18 cellular contexts compared by ENCODE assay signal in genomic region chr12:114954626-114955025, GRCh38.
DNase-seq lines count a peak whose midpoint lies in the region; ATAC-seq and TF ChIP-seq lines count a peak whose summit lies in the region.
"Had no signal": no experiment of that assay in that cellular context is flagged by ENCODE, and none has a peak within 500 bp of the region (broad histone marks: within the 10 kb centered on the region; RNA-seq: fewer than 3 reads in every experiment).

No MANE protein-coding gene starts in this region.

- H3K36me3 ChIP-seq in left ventricle myocardium inferior, result no peaks in the 10 kb centered on the region
- no peaks in the 10 kb centered on the region for H3K36me3 ChIP-seq in mammary epithelial cell (ENCODE audit: insufficient read depth, low read length)
- no peaks in the 10 kb centered on the region for H3K36me3 ChIP-seq in smooth muscle cell (ENCODE audit: low read depth)
- H3K36me3 ChIP-seq in MG63, result no peaks in the 10 kb centered on the region
- H3K36me3 ChIP-seq: BLaER1 had no signal

- H3K9me3 ChIP-seq in left ventricle myocardium inferior (replicated peaks) (no peaks in the 10 kb centered on the region), mammary epithelial cell (replicated peaks; ENCODE audit: insufficient read depth, low read length) (no peaks in the 10 kb centered on the region), smooth muscle cell (replicated peaks; ENCODE audit: low read depth) (no peaks in the 10 kb centered on the region), MG63 (no peaks in the 10 kb centered on the region)
- H3K9me3 ChIP-seq: BLaER1 had no signal

- in situ Hi-C loops in mammary epithelial cell (cut with MboI; ENCODE audit: low sequenced_read_pairs in 2 of 2), result no loop called here

- no peak overlapping the region for H3K4me3 ChIP-seq in left ventricle myocardium inferior
- H3K4me3 ChIP-seq in mammary epithelial cell (replicated peaks in 1 of 3; ENCODE audit: insufficient read depth in 1 of 3, low read depth in 2 of 3, low read length in 3 of 3), result no peak overlapping the region
- H3K4me3 ChIP-seq in smooth muscle cell, result no peak overlapping the region
- H3K4me3 ChIP-seq in MG63, result no peak overlapping the region
- H3K4me3 ChIP-seq: BLaER1, GM23248 had no signal

- peak overlapping the region; percentile 10 for H3K27ac ChIP-seq in left ventricle myocardium inferior (replicated peaks)
- no peak overlapping the region for H3K27ac ChIP-seq in mammary epithelial cell (ENCODE audit: insufficient read depth, low read depth, low read length)
- peak overlapping the region; percentile 52 for H3K27ac ChIP-seq in smooth muscle cell (ENCODE audit: low read depth)
- H3K27ac ChIP-seq: BLaER1, GM23248 had no signal

- H3K27me3 Mint-ChIP-seq in nephron (ENCODE audit: low read depth), result no peaks in the 10 kb centered on the region
- H3K27me3 Mint-ChIP-seq: CD4-positive, CD25-positive, alpha-beta regulatory T cell had no signal

- no peaks in the 10 kb centered on the region for H3K9me3 Mint-ChIP-seq in nephron

- H3K27me3 ChIP-seq in left ventricle myocardium inferior (ENCODE audit: low read depth) (no peaks in the 10 kb centered on the region), mammary epithelial cell (ENCODE audit: insufficient read depth, low read length) (peaks cover 3% of the 10 kb centered on the region), smooth muscle cell (ENCODE audit: low read depth) (no peaks in the 10 kb centered on the region), MG63 (no peaks in the 10 kb centered on the region)
- H3K27me3 ChIP-seq: BLaER1 had no signal

- no TSS peak for BruUV-seq in mammary epithelial cell (replicated peaks; lab: Mats Ljungman, UMichigan)

- peak overlapping the region; percentile 24 for H2AFZ ChIP-seq in mammary epithelial cell (ENCODE audit: low read depth, low read length)
- no peak overlapping the region for H2AFZ ChIP-seq in smooth muscle cell (ENCODE audit: low read depth)
- H2AFZ ChIP-seq: GM23248 had no signal

- TF ChIP-seq CTCF in left ventricle myocardium inferior (IDR thresholded peaks at IDR 0.05; ENCODE audit: borderline replicate concordance) (no peak), mammary epithelial cell (conservative IDR thresholded peaks at IDR 0.05 in 1 of 2, IDR thresholded peaks at IDR 0.05 in 1 of 2; ENCODE audit: extremely low read depth in 1 of 2, insufficient read depth in 1 of 2, low read depth in 1 of 2, low read length in 2 of 2) (no peak), nephron (IDR thresholded peaks at IDR 0.05; ENCODE audit: unreplicated experiment in 3 of 3) (no peak), smooth muscle cell (IDR thresholded peaks at IDR 0.05; ENCODE audit: borderline replicate concordance, insufficient read depth, poor library complexity, severe bottlenecking) (no peak)

- 43% methylated on average over 4 of the region's 4 CpGs for WGBS in mammary epithelial cell (ENCODE audit: low coverage, missing lambda C conversion rate)
- WGBS in smooth muscle cell (ENCODE audit: low lambda C conversion rate), result 24% methylated on average over 4 of the region's 4 CpGs

- no peak for DNase-seq in left ventricle myocardium inferior
- no peak for DNase-seq in Right ventricle myocardium superior
- peak; percentile 5 for DNase-seq in mammary epithelial cell
- DNase-seq in smooth muscle cell (lab: John Stamatoyannopoulos, UW; ENCODE audit: unreplicated experiment), result no peak
- no peak for DNase-seq in MG63
- DNase-seq: CD4-positive, CD25-positive, alpha-beta regulatory T cell; GM23248; H7; KBM-7; MM.1S; NCI-H2029; NCI-H2227 treated with DMSO at 0.1 percent for 48 hours; NK-92 treated with Interleukin-12 subunit alpha and Interleukin-12 subunit beta, amount 100 ng/mL, for 24 hours; SIG-M5 had no signal

- peaks cover 49% of the 10 kb centered on the region for H3K4me1 Mint-ChIP-seq in nephron
- H3K4me1 Mint-ChIP-seq: CD4-positive, CD25-positive, alpha-beta regulatory T cell had no signal

- H3K4me3 Mint-ChIP-seq in nephron, result no peak overlapping the region
- H3K4me3 Mint-ChIP-seq: CD4-positive, CD25-positive, alpha-beta regulatory T cell had no signal

- H3K79me2 ChIP-seq in mammary epithelial cell (ENCODE audit: insufficient read depth, low read length) (no peaks in the 10 kb centered on the region), smooth muscle cell (ENCODE audit: low read depth) (no peaks in the 10 kb centered on the region)

- no peak for ATAC-seq in Right ventricle myocardium superior (ENCODE audit: poor library complexity)
- no peak for ATAC-seq in GM18511 (IDR thresholded peaks at IDR 0.05; ENCODE audit: unreplicated experiment)
- ATAC-seq in GM18502 (IDR thresholded peaks at IDR 0.05; ENCODE audit: poor library complexity, unreplicated experiment), result no peak

- H3K27ac Mint-ChIP-seq in nephron, result peak overlapping the region; percentile 43 to 70 (median 52)
- H3K27ac Mint-ChIP-seq: CD4-positive, CD25-positive, alpha-beta regulatory T cell had no signal

- dilution Hi-C loops in mammary epithelial cell (cut with HindIII; ENCODE audit: low sequenced_read_pairs), result no loop called here

- CTCF ChIA-PET in mammary epithelial cell (lab: Charles Lee; ENCODE audit: low non-redundant PET), result interaction anchor here (0.6 kb wide), 1 partner anchor 17 kb away, joined by 17 read pairs; no protein-coding TSS in a partner anchor

- H3K4me2 ChIP-seq in mammary epithelial cell (ENCODE audit: insufficient read depth, low read depth, low read length) (no peak overlapping the region), smooth muscle cell (no peak overlapping the region)
- H3K4me2 ChIP-seq: BLaER1 had no signal

- H4K20me1 ChIP-seq in mammary epithelial cell (ENCODE audit: insufficient read depth, low read length) (no peaks in the 10 kb centered on the region), smooth muscle cell (ENCODE audit: low read depth) (no peaks in the 10 kb centered on the region)
- H4K20me1 ChIP-seq: BLaER1 had no signal

- H3K4me1 ChIP-seq in left ventricle myocardium inferior (peaks cover 19% of the 10 kb centered on the region), mammary epithelial cell (ENCODE audit: insufficient read depth, low read length) (no peaks in the 10 kb centered on the region), smooth muscle cell (ENCODE audit: low read depth) (no peaks in the 10 kb centered on the region)
- H3K4me1 ChIP-seq: BLaER1 had no signal

- H3K36me3 Mint-ChIP-seq in nephron (ENCODE audit: low read depth), result no peaks in the 10 kb centered on the region
- H3K36me3 Mint-ChIP-seq: CD4-positive, CD25-positive, alpha-beta regulatory T cell had no signal

- no peak overlapping the region for H3K9ac ChIP-seq in mammary epithelial cell (ENCODE audit: insufficient read depth, low read length)
- H3K9ac ChIP-seq in smooth muscle cell (ENCODE audit: low read depth), result no peak overlapping the region
- H3K9ac ChIP-seq: BLaER1, GM23248 had no signal

- intact Hi-C loops in left ventricle myocardium inferior (cut with micrococcal nuclease), result no loop called here
- intact Hi-C loops in Right ventricle myocardium superior (cut with DNase I), result no loop called here
- intact Hi-C loops in mammary epithelial cell (cut with micrococcal nuclease), result no loop called here

- H3F3A ChIP-seq in smooth muscle cell (ENCODE audit: low read depth), result peaks cover 23% of the 10 kb centered on the region
